ENCODE assay signal across 9 cellular contexts in genomic region chr3:133448478-133449122, GRCh38. TPM values are rescaled to one million over a fixed set of nuclear protein-coding genes. Genes with fewer than 3 reads are reported as not detected.
DNase-seq lines count a peak whose midpoint lies in the region; ATAC-seq and TF ChIP-seq lines count a peak whose summit lies in the region.
"Had no signal": no experiment of that assay in that cellular context is flagged by ENCODE, and none has a peak within 500 bp of the region (broad histone marks: within the 10 kb centered on the region; RNA-seq: fewer than 3 reads in every experiment).

No MANE protein-coding gene starts in this region.

- ATAC-seq in GM18502 (IDR thresholded peaks at IDR 0.05; ENCODE audit: poor library complexity, unreplicated experiment) (peak; percentile 93), GM21723 (IDR thresholded peaks at IDR 0.05; ENCODE audit: unreplicated experiment) (peak; percentile 92)

- peak; percentile 93 for DNase-seq in NAMALWA (ENCODE audit: low spot score)
- peak; percentile 11 for DNase-seq in central memory CD4-positive, alpha-beta T cell
- DNase-seq in mucosa of gallbladder (ENCODE audit: low spot score), result no peak
- no peak for DNase-seq in NCI-H2081 treated with DMSO at 0.1 percent for 48 hours (lab: John Stamatoyannopoulos, UW)
- no peak for DNase-seq in NK-92 (lab: John Stamatoyannopoulos, UW; ENCODE audit: unreplicated experiment)
- DNase-seq in dorsolateral prefrontal cortex, result no peak

- no peak for TF ChIP-seq CTCF in dorsolateral prefrontal cortex (IDR thresholded peaks at IDR 0.05 in 54 of 56, conservative IDR thresholded peaks at IDR 0.05 in 2 of 56; ENCODE audit: low read depth in 1 of 56, partially characterized antibody in 56 of 56)

- no peaks in the 10 kb centered on the region for H3K27me3 ChIP-seq in dorsolateral prefrontal cortex
- H3K27me3 ChIP-seq: cardiac muscle cell had no signal

- H3K4me3 ChIP-seq in dorsolateral prefrontal cortex, result no peak overlapping the region
- H3K4me3 ChIP-seq: cardiac muscle cell had no signal

- H3K27ac ChIP-seq in dorsolateral prefrontal cortex, result no peak overlapping the region
- H3K27ac ChIP-seq: cardiac muscle cell had no signal

- intact Hi-C loops in dorsolateral prefrontal cortex (cut with DNase I), result loop anchor here in 1 of 2 donors (10.0 kb wide), 1 partner anchor 126 kb away; the partner anchor contains the start of gene CDV3

RNA-seq across cellular contexts. Expression of gene BFSP2, which starts 48.7 kb away (rescaled TPM):
- not detected for total RNA-seq in mucosa of gallbladder
- total RNA-seq in dorsolateral prefrontal cortex, result 1 to 10 TPM in 19 of 120 experiments, under 1 TPM in 4, not detected in 97; 0.69 to 3.3 (median 1.4) TPM
- total RNA-seq: cardiac muscle cell had no signal

Comparison
In these comparisons a context has a peak if more than half of its experiments do, and no peak if none do; other contexts are left out.
1. DNase-seq: peak in NAMALWA (single experiment) and central memory CD4-positive, alpha-beta T cell (single experiment); none in mucosa of gallbladder (single experiment), NCI-H2081 treated with DMSO at 0.1 percent for 48 hours (single experiment), NK-92 (single experiment) and dorsolateral prefrontal cortex (0 of 10).